ENCODE assay signal across 14 cellular contexts in the genomic region with DNA sequence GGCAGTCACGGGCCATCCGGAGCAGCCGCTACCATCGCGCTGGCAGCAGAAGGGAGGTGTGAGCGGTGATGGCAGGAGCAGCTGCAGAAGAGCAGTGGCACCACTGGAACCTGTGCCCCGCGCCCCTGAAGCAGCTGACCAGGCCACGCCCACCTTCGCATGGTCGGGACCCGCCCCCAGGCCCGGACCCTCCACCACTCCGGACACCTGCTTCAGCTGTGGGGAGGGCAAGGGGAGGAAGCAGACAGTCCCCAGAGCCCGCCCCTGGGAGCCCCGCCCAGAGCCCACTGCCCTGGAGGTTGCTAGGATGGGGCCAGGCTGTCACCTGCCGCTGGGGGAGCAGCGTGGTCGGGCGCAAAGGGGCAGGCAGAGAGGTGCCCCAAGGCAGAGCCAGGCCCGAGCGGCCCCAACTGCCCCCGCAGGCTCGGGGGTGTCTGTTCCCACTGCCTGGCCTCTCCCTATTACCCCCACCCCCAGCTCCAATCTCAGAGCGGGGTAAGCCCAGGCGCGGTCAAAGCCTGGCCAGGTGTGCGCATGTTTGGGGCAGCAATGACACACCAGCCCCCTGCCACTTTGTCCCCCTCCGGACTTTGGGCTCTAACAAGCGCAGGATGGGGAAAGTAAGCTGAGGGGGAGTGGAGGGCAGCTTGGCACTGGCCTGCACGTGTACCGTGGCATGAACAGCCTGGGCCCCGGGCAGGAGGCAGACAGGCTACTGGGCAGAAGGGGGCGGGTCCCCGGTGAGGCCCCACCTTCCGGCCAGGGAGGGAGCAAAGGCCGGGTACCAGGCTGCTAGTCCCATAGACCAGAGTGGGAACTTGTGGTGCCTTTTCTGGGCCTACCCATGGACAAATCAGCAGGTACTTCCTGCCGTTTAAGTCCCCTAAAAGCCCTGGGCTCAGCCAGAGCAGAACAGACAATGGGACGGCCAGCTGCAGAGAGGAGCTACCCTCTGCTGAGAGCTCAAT. TPM values are rescaled to one million over a fixed set of nuclear protein-coding genes. Genes with fewer than 3 reads are reported as not detected.
DNase-seq lines count a peak whose midpoint lies in the region; ATAC-seq and TF ChIP-seq lines count a peak whose summit lies in the region.
"Had no signal": no experiment of that assay in that cellular context is flagged by ENCODE, and none has a peak within 500 bp of the region (broad histone marks: within the 10 kb centered on the region; RNA-seq: fewer than 3 reads in every experiment).

No MANE protein-coding gene starts in this region.

- intact Hi-C loops in Right ventricle myocardium inferior (cut with DNase I), result no loop called here
- intact Hi-C loops in cardiac septum (cut with DNase I), result no loop called here
- intact Hi-C loops in aorta (cut with DNase I), result no loop called here

- H3K79me2 ChIP-seq in hepatocyte, result no peaks in the 10 kb centered on the region

- no peaks in the 10 kb centered on the region for H3K9me2 ChIP-seq in hepatocyte (replicated peaks; ENCODE audit: insufficient read depth)

- peak; percentile 34 for ATAC-seq in Right ventricle myocardium inferior
- peak; percentile 52 for ATAC-seq in aorta (ENCODE audit: low FRiP score)
- ATAC-seq: activated CD4-positive, alpha-beta T cell treated with anti-CD3 and anti-CD28 coated beads for 36 hours; gastroesophageal sphincter had no signal

- H3K4me1 ChIP-seq in hepatocyte (ENCODE audit: insufficient read depth) (no peaks in the 10 kb centered on the region), aorta (ENCODE audit: control insufficient read depth in 1 of 2, insufficient read depth in 2 of 2, low read length in 2 of 2) (no peaks in the 10 kb centered on the region)

- peak overlapping the region; percentile 80 for H3K4me2 ChIP-seq in hepatocyte

- H3K27ac ChIP-seq in hepatocyte, result no peak overlapping the region
- no peak overlapping the region for H3K27ac ChIP-seq in aorta (ENCODE audit: low read depth in 1 of 2, low read length in 2 of 2)
- H3K27ac ChIP-seq: gastroesophageal sphincter had no signal

- DNase-seq in Right ventricle myocardium inferior (ENCODE audit: missing footprints) (no peak), cardiac septum (ENCODE audit: low spot score) (no peak), hepatocyte (ENCODE audit: low spot score) (peak; percentile 76), mucosa of gallbladder (ENCODE audit: low spot score) (peak; percentile 32), aorta (no peak), NCI-H774 (lab: John Stamatoyannopoulos, UW) (no peak), G401 (ENCODE audit: low spot score) (no peak), NCI-H128 (lab: John Stamatoyannopoulos, UW; ENCODE audit: unreplicated experiment) (no peak)
- DNase-seq: activated CD4-positive, alpha-beta T cell treated with anti-CD3 and anti-CD28 coated beads for 36 hours; amygdala; effector CD4-positive, alpha-beta T cell; KG1; NCI-H187 treated with DMSO at 0.1 percent for 48 hours had no signal

- H3K27me3 ChIP-seq in hepatocyte, result no peaks in the 10 kb centered on the region
- H3K27me3 ChIP-seq in aorta (ENCODE audit: control insufficient read depth in 1 of 2, insufficient read depth in 2 of 2, low read length in 1 of 2), result no peaks in the 10 kb centered on the region
- H3K27me3 ChIP-seq: gastroesophageal sphincter had no signal

- no peaks in the 10 kb centered on the region for H4K20me1 ChIP-seq in hepatocyte (ENCODE audit: insufficient read depth, poor library complexity, severe bottlenecking)

- 16% methylated on average over 38 of the region's 39 CpGs for WGBS in hepatocyte (ENCODE audit: low lambda C conversion rate, missing lambda C conversion rate)
- 40 to 45% methylated on average over 28 to 39 of the region's 39 CpGs for WGBS in aorta, 2 donors

- in situ Hi-C loops in G401 (cut with HindIII; ENCODE audit: low sequenced_read_pairs), result no loop called here

- H3K9me3 ChIP-seq in hepatocyte (ENCODE audit: low read depth) (no peaks in the 10 kb centered on the region), aorta (ENCODE audit: control insufficient read depth, low read length) (no peaks in the 10 kb centered on the region)
- H3K9me3 ChIP-seq: gastroesophageal sphincter had no signal

- TF ChIP-seq CTCF in hepatocyte (IDR thresholded peaks at IDR 0.05; ENCODE audit: poor library complexity), result no peak

- H3K36me3 ChIP-seq in hepatocyte (replicated peaks; ENCODE audit: insufficient read depth, low read depth) (no peaks in the 10 kb centered on the region), aorta (ENCODE audit: control insufficient read depth in 1 of 2, insufficient read depth in 2 of 2, low read length in 1 of 2) (no peaks in the 10 kb centered on the region)

- no peak overlapping the region for H3K4me3 ChIP-seq in hepatocyte
- H3K4me3 ChIP-seq in aorta (ENCODE audit: low read length in 2 of 2), result no peak overlapping the region
- H3K4me3 ChIP-seq: gastroesophageal sphincter had no signal

- H2AFZ ChIP-seq in hepatocyte, result no peak overlapping the region

RNA-seq across cellular contexts. Expression of a gene that starts 8.7 kb away (rescaled TPM):
- total RNA-seq in Right ventricle myocardium inferior, result 85.0 TPM
- 79.4 TPM for total RNA-seq in cardiac septum
- total RNA-seq in hepatocyte, result 158 and 261 TPM in 2 replicates
- 219 and 242 TPM in 2 replicates for polyA plus RNA-seq in hepatocyte
- total RNA-seq in mucosa of gallbladder, result 106 TPM
- total RNA-seq in aorta, result 10 to 100 TPM; 57.2 to 67.5 TPM
- 100 to 1,000 TPM; 114 to 119 TPM for polyA plus RNA-seq in aorta
- 80.3 and 99.9 TPM in 2 replicates for total RNA-seq in G401 (2014; rRNA removed; shearing (Covaris generic))

RNA-seq across cellular contexts. Expression of a gene that starts 9.0 kb away (rescaled TPM):
- total RNA-seq in Right ventricle myocardium inferior (33.2 TPM), cardiac septum (29.1 TPM), hepatocyte (68.3 and 97.9 TPM in 2 replicates), mucosa of gallbladder (55.0 TPM), aorta (10 to 100 TPM; 28.7 to 48.4 TPM)
- polyA plus RNA-seq in hepatocyte (79.9 and 89.2 TPM in 2 replicates), aorta (10 to 100 TPM; 26.0 to 59.5 TPM)
- total RNA-seq in G401 (2014; rRNA removed; shearing (Covaris generic)), result 77.8 and 104 TPM in 2 replicates

RNA-seq across cellular contexts. Expression of a gene that starts 28.8 kb away (rescaled TPM):
- total RNA-seq in Right ventricle myocardium inferior (28.8 TPM), cardiac septum (29.1 TPM), hepatocyte (84.8 and 93.3 TPM in 2 replicates), mucosa of gallbladder (29.4 TPM), aorta (10 to 100 TPM; 52.0 to 70.3 TPM)
- polyA plus RNA-seq in hepatocyte (82.6 and 91.1 TPM in 2 replicates), aorta (10 to 100 TPM; 20.9 to 32.9 TPM)
- 127 and 216 TPM in 2 replicates for total RNA-seq in G401 (2014; rRNA removed; shearing (Covaris generic))

RNA-seq across cellular contexts. Expression of a gene that starts 28.9 kb away (rescaled TPM):
- total RNA-seq in Right ventricle myocardium inferior, result 45.3 TPM
- total RNA-seq in cardiac septum, result 50.2 TPM
- total RNA-seq in hepatocyte, result 70.7 and 77.4 TPM in 2 replicates
- 43.7 and 50.9 TPM in 2 replicates for polyA plus RNA-seq in hepatocyte
- total RNA-seq in mucosa of gallbladder, result 54.3 TPM
- 10 to 100 TPM; 61.6 to 73.8 TPM for total RNA-seq in aorta
- polyA plus RNA-seq in aorta, result 10 to 100 TPM in 1 of 2 donors, 1 to 10 TPM in 1; 6.9 to 11.3 TPM
- 21.6 and 38.4 TPM in 2 replicates for total RNA-seq in G401 (2014; rRNA removed; shearing (Covaris generic))

RNA-seq across cellular contexts. Expression of a gene that starts 56.1 kb away (rescaled TPM):
- 20.4 TPM for total RNA-seq in Right ventricle myocardium inferior
- 17.1 TPM for total RNA-seq in cardiac septum
- 19.2 and 21.4 TPM in 2 replicates for total RNA-seq in hepatocyte
- polyA plus RNA-seq in hepatocyte, result 5.5 and 8.0 TPM in 2 replicates
- total RNA-seq in mucosa of gallbladder, result 40.1 TPM
- 10 to 100 TPM; 21.7 to 22.1 TPM for total RNA-seq in aorta
- polyA plus RNA-seq in aorta, result 1 to 10 TPM; 8.0 to 8.5 TPM
- total RNA-seq in G401 (2014; rRNA removed; shearing (Covaris generic)), result 34.1 and 40.7 TPM in 2 replicates

Comparison
In these comparisons a context has a peak if more than half of its experiments do, and no peak if none do; other contexts are left out.
1. DNase-seq: peak in hepatocyte (single experiment) and mucosa of gallbladder (single experiment); none in Right ventricle myocardium inferior (single experiment), cardiac septum (single experiment), aorta (0 of 2), NCI-H774 (single experiment), G401 (single experiment) and NCI-H128 (single experiment).